ENCODE assay signal across 16 cellular contexts in the genomic region with DNA sequence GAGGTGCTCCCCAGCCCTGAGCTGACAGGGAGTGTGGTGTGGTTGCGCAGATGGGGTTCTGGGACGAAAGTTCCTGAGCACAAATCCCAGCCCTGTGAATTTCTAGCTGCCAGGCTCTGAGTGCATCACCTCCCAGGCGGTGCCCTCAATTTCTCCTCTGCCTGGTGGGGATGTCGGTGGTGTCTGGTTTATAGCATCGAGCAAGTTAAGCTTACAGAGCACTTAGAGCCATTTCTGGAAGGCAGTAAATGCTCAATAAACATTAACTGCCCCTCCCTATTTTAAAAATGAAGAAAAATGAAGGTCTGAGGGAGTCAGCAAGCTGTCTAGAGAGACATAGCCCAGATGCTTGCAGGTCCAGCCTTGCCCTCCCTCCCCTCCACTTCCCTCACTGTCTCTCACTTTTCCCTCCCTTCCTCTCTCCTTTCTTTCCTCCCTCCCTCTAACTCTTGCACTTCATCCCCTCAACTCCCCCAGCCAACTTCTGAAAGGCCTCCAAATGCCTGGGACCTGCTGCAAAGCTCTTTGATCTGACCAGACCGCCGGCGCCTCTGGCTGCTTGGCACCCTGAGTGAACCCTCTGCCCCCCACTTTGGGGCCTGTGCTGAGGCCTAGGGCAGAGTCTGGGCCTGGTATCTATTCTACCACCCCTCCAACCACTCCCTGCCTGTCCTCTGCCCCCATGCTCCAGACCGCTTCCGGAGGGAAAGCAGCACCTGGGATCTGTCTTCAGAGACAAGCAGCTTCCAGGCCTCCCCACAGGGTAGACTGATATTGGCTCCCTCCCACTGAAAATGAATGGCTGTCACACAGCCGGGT.
DNase-seq lines count a peak whose midpoint lies in the region; ATAC-seq, FAIRE-seq and TF ChIP-seq lines count a peak whose summit lies in the region.
"Had no signal": no experiment of that assay in that cellular context is flagged by ENCODE, and none has a peak within 500 bp of the region (broad histone marks: within the 10 kb centered on the region; RNA-seq: fewer than 3 reads in every experiment).

No MANE protein-coding gene starts in this region.

- peaks cover 3% of the 10 kb centered on the region for H3K9me3 Mint-ChIP-seq in neural progenitor cell
- H3K9me3 Mint-ChIP-seq: activated T-helper 2 cell treated with anti-CD3 and anti-CD28 coated beads, Interferon-gamma antibody, Interleukin-2, Interleukin-4, amounts not matched to agents 10 μg/mL and 5 μg/mL and 100 μg/mL, durations not matched to agents 14 hours and 24 hours and 36 hours had no signal

- BruUV-seq in HepG2 (replicated peaks; lab: Mats Ljungman, UMichigan), result no TSS peak

- FAIRE-seq in HepG2 (lab: Jason Lieb, UNC), result peak; percentile 74
- FAIRE-seq: A549, K562 had no signal

- H3K4me1 ChIP-seq in HepG2 (ENCODE audit: insufficient read depth, low read length) (peaks cover 73% of the 10 kb centered on the region), right lobe of liver (no peaks in the 10 kb centered on the region), neural progenitor cell (peaks cover 28% of the 10 kb centered on the region), uterus (peaks cover 0 to 9% of the 10 kb centered on the region in 2 donors)
- H3K4me1 ChIP-seq: A549 had no signal

- no peak for TF ChIP-seq RAD21 in HepG2 (CRISPR knock-in tag; IDR thresholded peaks at IDR 0.05)

- peak; percentile 48 to 84; a peak in 2 of 4 replicates for TF ChIP-seq EP300 in HepG2 (IDR thresholded peaks at IDR 0.05; ENCODE audit: low read depth in 2 of 2, low read length in 2 of 2)
- peak; percentile 49; the same call in 1 of the 2 replicates for TF ChIP-seq EP300 in HepG2 (CRISPR knock-in tag; IDR thresholded peaks at IDR 0.05; ENCODE audit: borderline replicate concordance)

- TF ChIP-seq POLR2A in HepG2 (IDR thresholded peaks at IDR 0.05; ENCODE audit: insufficient read depth in 1 of 2, low read depth in 2 of 2, low read length in 2 of 2) (0 out of 4 replicates have a peak, but pooled peaks have one; percentile 34 to 39), right lobe of liver (IDR thresholded peaks at IDR 0.05) (no peak), uterus (IDR thresholded peaks at IDR 0.05) (no peak)

- H3K27ac ChIP-seq in HepG2 (ENCODE audit: extremely low read length, insufficient read depth, low read length), result peak overlapping the region; percentile 92
- no peak overlapping the region for H3K27ac ChIP-seq in right lobe of liver
- H3K27ac ChIP-seq in neural progenitor cell, result peak overlapping the region; percentile 63
- H3K27ac ChIP-seq in uterus, result peak overlapping the region; percentile 70 to 84

- no peaks in the 10 kb centered on the region for H3K27me3 ChIP-seq in HepG2 (ENCODE audit: control insufficient read depth in 1 of 2, insufficient read depth in 2 of 2, low read length in 2 of 2)
- H3K27me3 ChIP-seq in right lobe of liver, result no peaks in the 10 kb centered on the region
- no peaks in the 10 kb centered on the region for H3K27me3 ChIP-seq in neural progenitor cell
- H3K27me3 ChIP-seq in uterus, result no peaks in the 10 kb centered on the region

- no peaks in the 10 kb centered on the region for H4K20me1 ChIP-seq in HepG2 (ENCODE audit: insufficient read depth, low read length)
- H4K20me1 ChIP-seq in neural progenitor cell (ENCODE audit: low read depth), result no peaks in the 10 kb centered on the region

- H3K36me3 Mint-ChIP-seq in neural progenitor cell, result peaks cover 2% of the 10 kb centered on the region

- no peak for TF ChIP-seq CTCF in HepG2 (CRISPR knock-in tag; IDR thresholded peaks at IDR 0.05)
- no peak for TF ChIP-seq CTCF in right lobe of liver (IDR thresholded peaks at IDR 0.05)
- no peak for TF ChIP-seq CTCF in fibroblast of the aortic adventitia (IDR thresholded peaks at IDR 0.05; ENCODE audit: insufficient read depth, low read length)
- TF ChIP-seq CTCF in neural progenitor cell (IDR thresholded peaks at IDR 0.05), result no peak
- TF ChIP-seq CTCF in uterus (IDR thresholded peaks at IDR 0.05), result no peak

- intact Hi-C loops in HepG2 (cut with micrococcal nuclease; ENCODE audit: unreplicated experiment), result loop anchor here (1.0 kb wide), 1 partner anchor 34 kb away; no protein-coding TSS in a partner anchor
- intact Hi-C loops in right lobe of liver (cut with DNase I), result no loop called here
- intact Hi-C loops in uterus (cut with DNase I; ENCODE audit: low total_unique reads), result no loop called here

- CTCF ChIA-PET in HepG2 (lab: Yijun Ruan, JAX; ENCODE audit: low intra/inter-chr PET ratio, low total read pairs), result no interaction called here

- H3K36me3 ChIP-seq in HepG2 (replicated peaks in 1 of 2; ENCODE audit: control insufficient read depth in 1 of 2, insufficient read depth in 2 of 2, low read length in 2 of 2), result no peaks in the 10 kb centered on the region
- H3K36me3 ChIP-seq in right lobe of liver, result no peaks in the 10 kb centered on the region
- H3K36me3 ChIP-seq in neural progenitor cell, result no peaks in the 10 kb centered on the region
- H3K36me3 ChIP-seq in uterus, result no peaks in the 10 kb centered on the region

- H3K27me3 Mint-ChIP-seq in neural progenitor cell (ENCODE audit: insufficient read depth, low read depth), result peaks cover 16% of the 10 kb centered on the region

- no peaks in the 10 kb centered on the region for H3K9me3 ChIP-seq in HepG2 (ENCODE audit: low read length)
- no peaks in the 10 kb centered on the region for H3K9me3 ChIP-seq in right lobe of liver
- no peaks in the 10 kb centered on the region for H3K9me3 ChIP-seq in neural progenitor cell (ENCODE audit: low read depth)
- no peaks in the 10 kb centered on the region for H3K9me3 ChIP-seq in uterus
- H3K9me3 ChIP-seq: A549 had no signal

- H3K4me2 ChIP-seq in HepG2 (ENCODE audit: low read depth, low read length), result peak overlapping the region; percentile 82
- peak overlapping the region; percentile 25 for H3K4me2 ChIP-seq in neural progenitor cell
- H3K4me2 ChIP-seq: A549 had no signal

- peaks cover 15% of the 10 kb centered on the region for H3F3A ChIP-seq in neural progenitor cell (ENCODE audit: low read depth)

- WGBS in HepG2 (ENCODE audit: low lambda C conversion rate), result 30% methylated on average over 11 of the region's 11 CpGs
- 84% methylated on average over 6 of the region's 11 CpGs for WGBS in right lobe of liver (ENCODE audit: insufficient coverage, low coverage, low lambda C conversion rate, missing lambda C conversion rate)

- peaks cover 71% of the 10 kb centered on the region for H3K4me1 Mint-ChIP-seq in neural progenitor cell

- peak overlapping the region; percentile 57 for H2AFZ ChIP-seq in HepG2 (ENCODE audit: low read length)
- H2AFZ ChIP-seq in neural progenitor cell (replicated peaks), result no peak overlapping the region

- H3K79me2 ChIP-seq in HepG2 (ENCODE audit: insufficient read depth, low read length) (no peaks in the 10 kb centered on the region), neural progenitor cell (ENCODE audit: low read depth) (no peaks in the 10 kb centered on the region)

- POLR2A ChIA-PET in HepG2 (lab: Yijun Ruan, JAX), result interaction anchor here (0.7 to 3.4 kb wide), 10 partner anchors 12 to 424 kb away, joined by 3 to 25 read pairs (median 3); no protein-coding TSS in a partner anchor

- H3K4me3 Mint-ChIP-seq in neural progenitor cell, result peak overlapping the region; percentile 71

- DNase-seq in HepG2 (ENCODE audit: low spot score), result peak; percentile 95
- DNase-seq in right lobe of liver, result no peak
- peak; percentile 17 for DNase-seq in fibroblast of the aortic adventitia (ENCODE audit: low read depth)
- no peak for DNase-seq in neural progenitor cell (ENCODE audit: low spot score)
- peak; percentile 72 to 84 for DNase-seq in uterus
- no peak for DNase-seq in activated effector memory CD4-positive, alpha-beta T cell treated with Interleukin-2 at 50 U/mL for 16 hours
- DNase-seq: DMS53; NCI-H1105; occipital lobe; RPMI8226; stimulated activated naive CD4-positive, alpha-beta T cell had no signal

- in situ Hi-C loops in HepG2 (cut with HindIII; ENCODE audit: extremely low pct_ligation_motif_present, low pct_unique_long_range_greater_than_20kb), result no loop called here

- H3K9ac ChIP-seq in HepG2 (ENCODE audit: insufficient read depth, low read depth, low read length) (peak overlapping the region; percentile 75), neural progenitor cell (no peak overlapping the region)

- H3K27ac Mint-ChIP-seq in neural progenitor cell, result peak overlapping the region; percentile 88
- H3K27ac Mint-ChIP-seq: activated T-helper 2 cell treated with anti-CD3 and anti-CD28 coated beads, Interferon-gamma antibody, Interleukin-2, Interleukin-4, amounts not matched to agents 10 μg/mL and 5 μg/mL and 100 μg/mL, durations not matched to agents 14 hours and 24 hours and 36 hours had no signal

- ATAC-seq in HepG2 (peak; percentile 89), right lobe of liver (no peak), HG02938 (IDR thresholded peaks at IDR 0.05; ENCODE audit: unreplicated experiment) (no peak), GM18868 (IDR thresholded peaks at IDR 0.05; ENCODE audit: unreplicated experiment) (no peak)
- ATAC-seq: A549, K562 had no signal

- H3K4me3 ChIP-seq in HepG2 (replicated peaks in 1 of 3; ENCODE audit: insufficient read depth in 1 of 3, low read depth in 2 of 3, low read length in 3 of 3) (peak overlapping the region; percentile 27 to 60 (median 37); a peak in 5 of 6 replicates), right lobe of liver (no peak overlapping the region), fibroblast of the aortic adventitia (ENCODE audit: low read depth, low read length) (no peak overlapping the region), neural progenitor cell (no peak overlapping the region), uterus (no peak overlapping the region)
- H3K4me3 ChIP-seq: A549, K562 had no signal

TF ChIP-seq in HepG2, 621 proteins besides CTCF, POLR2A, EP300 and RAD21 (continues in another document):
- TF ChIP-seq, protein P1, sequence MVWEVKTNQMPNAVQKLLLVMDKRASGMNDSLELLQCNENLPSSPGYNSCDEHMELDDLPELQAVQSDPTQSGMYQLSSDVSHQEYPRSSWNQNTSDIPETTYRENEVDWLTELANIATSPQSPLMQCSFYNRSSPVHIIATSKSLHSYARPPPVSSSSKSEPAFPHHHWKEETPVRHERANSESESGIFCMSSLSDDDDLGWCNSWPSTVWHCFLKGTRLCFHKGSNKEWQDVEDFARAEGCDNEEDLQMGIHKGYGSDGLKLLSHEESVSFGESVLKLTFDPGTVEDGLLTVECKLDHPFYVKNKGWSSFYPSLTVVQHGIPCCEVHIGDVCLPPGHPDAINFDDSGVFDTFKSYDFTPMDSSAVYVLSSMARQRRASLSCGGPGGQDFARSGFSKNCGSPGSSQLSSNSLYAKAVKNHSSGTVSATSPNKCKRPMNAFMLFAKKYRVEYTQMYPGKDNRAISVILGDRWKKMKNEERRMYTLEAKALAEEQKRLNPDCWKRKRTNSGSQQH (CRISPR knock-in tag; IDR thresholded peaks at IDR 0.05; ENCODE audit: low read depth), result no peak
- TF ChIP-seq TEAD3 (CRISPR knock-in tag; optimal IDR thresholded peaks at IDR 0.05; ENCODE audit: borderline replicate concordance), result peak; percentile 43

Comparison
In these comparisons a context has a peak if more than half of its experiments do, and no peak if none do; other contexts are left out.
1. DNase-seq: peak in HepG2 (single experiment), fibroblast of the aortic adventitia (single experiment) and uterus (2 of 2); none in right lobe of liver (0 of 3), neural progenitor cell (single experiment) and activated effector memory CD4-positive, alpha-beta T cell treated with Interleukin-2 at 50 U/mL for 16 hours (single experiment).
2. H3K27ac ChIP-seq: peak in HepG2 (single experiment), neural progenitor cell (single experiment) and uterus (2 of 2); none in right lobe of liver (0 of 3).
3. H3K4me3 ChIP-seq: peak in HepG2 (3 of 3); none in right lobe of liver (0 of 3), fibroblast of the aortic adventitia (single experiment), neural progenitor cell (single experiment) and uterus (0 of 2).
4. POLR2A ChIP-seq: peak in HepG2 (2 of 2); none in right lobe of liver (single experiment) and uterus (0 of 2).